ENCODE assay signal across 2 cellular contexts in genomic region chr2:175205523-175205922, GRCh38.
TF ChIP-seq lines count a peak whose summit lies in the region.

No MANE protein-coding gene starts in this region.

TF ChIP-seq in SK-N-SH, 30 proteins besides CTCF, POLR2A, EP300 and RAD21:
- TF ChIP-seq PBX3 (IDR thresholded peaks at IDR 0.05) = peak; percentile 39; the same call in 1 of the 2 replicates
- TF ChIP-seq FOSL2 (IDR thresholded peaks at IDR 0.05; ENCODE audit: borderline replicate concordance, low read depth) = peak; percentile 55; the same call in 1 of the 2 replicates
- peak; percentile 41 for TF ChIP-seq JUND (IDR thresholded peaks at IDR 0.05)
- TF ChIP-seq MXI1 (IDR thresholded peaks at IDR 0.05; ENCODE audit: low read depth, low read length) = no peak
TF ChIP-seq in SK-N-SH: peak in this region for 3.

TF ChIP-seq in SK-N-SH treated with all-trans-retinoic acid at 6 μM for 48 hours, 23 proteins besides CTCF, POLR2A, EP300 and RAD21 (continued from another document):
- TF ChIP-seq CREB5 (CRISPR knock-in tag; IDR thresholded peaks at IDR 0.05; ENCODE audit: low read depth) (no peak), TOX (CRISPR knock-in tag; IDR thresholded peaks at IDR 0.05; ENCODE audit: borderline replicate concordance) (no peak), GLIS3 (CRISPR knock-in tag; IDR thresholded peaks at IDR 0.05) (no peak), POU6F1 (CRISPR knock-in tag; IDR thresholded peaks at IDR 0.05; ENCODE audit: borderline replicate concordance, low read depth) (no peak), ZNF8 (CRISPR knock-in tag; IDR thresholded peaks at IDR 0.05) (no peak), CSRNP3 (CRISPR knock-in tag; IDR thresholded peaks at IDR 0.05) (no peak), OSR1 (CRISPR knock-in tag; IDR thresholded peaks at IDR 0.05) (no peak), SNAI2 (CRISPR knock-in tag; IDR thresholded peaks at IDR 0.05) (no peak), ZFP3 (CRISPR knock-in tag; IDR thresholded peaks at IDR 0.05) (no peak), PPARA (CRISPR knock-in tag; IDR thresholded peaks at IDR 0.05; ENCODE audit: borderline replicate concordance) (no peak), ESRRG (CRISPR knock-in tag; IDR thresholded peaks at IDR 0.05) (no peak), ISL1 (CRISPR knock-in tag; IDR thresholded peaks at IDR 0.05) (no peak), ZFP30 (CRISPR knock-in tag; IDR thresholded peaks at IDR 0.05) (no peak), RARB (CRISPR knock-in tag; IDR thresholded peaks at IDR 0.05) (no peak), ARNTL (CRISPR knock-in tag; IDR thresholded peaks at IDR 0.05; ENCODE audit: borderline replicate concordance, low read depth) (no peak)
